8 cellular contexts compared by ENCODE assay signal in genomic region chr11:45964911-45965389, GRCh38. TPM values are rescaled to one million over a fixed set of nuclear protein-coding genes. Genes with fewer than 3 reads are reported as not detected.
A peak's percentile ranks its signal among the peaks of the same experiment; 100 is the strongest.
DNase-seq lines count a peak whose midpoint lies in the region; ATAC-seq and TF ChIP-seq lines count a peak whose summit lies in the region.

No MANE protein-coding gene starts in this region.

- dilution Hi-C loops in mammary epithelial cell (cut with HindIII; ENCODE audit: low sequenced_read_pairs): no loop called here

- CTCF ChIA-PET in mammary epithelial cell (lab: Charles Lee; ENCODE audit: low non-redundant PET): interaction anchor here (0.5 to 1.1 kb wide), 14 partner anchors 12 to 1292 kb away, joined by 3 to 10 read pairs (median 3); no protein-coding TSS in a partner anchor

- H3K4me3 ChIP-seq in WI38 (ENCODE audit: low read depth, low read length) (no peak overlapping the region), mammary epithelial cell (replicated peaks in 1 of 3; ENCODE audit: insufficient read depth in 1 of 3, low read depth in 2 of 3, low read length in 3 of 3) (no peak overlapping the region)

- peaks cover 7% of the 10 kb centered on the region for H3K4me1 ChIP-seq in mammary epithelial cell (ENCODE audit: insufficient read depth, low read length)

- no peaks in the 10 kb centered on the region for H3K9me3 ChIP-seq in mammary epithelial cell (replicated peaks; ENCODE audit: insufficient read depth, low read length)

- in situ Hi-C loops in mammary epithelial cell (cut with MboI; ENCODE audit: low sequenced_read_pairs in 2 of 2): no loop called here

- ATAC-seq in HG02938 (IDR thresholded peaks at IDR 0.05; ENCODE audit: unreplicated experiment): peak; percentile 80
- ATAC-seq in HG03025 (IDR thresholded peaks at IDR 0.05; ENCODE audit: low FRiP score, unreplicated experiment): no peak

- peak overlapping the region; percentile 39 for H3K27ac ChIP-seq in mammary epithelial cell (ENCODE audit: insufficient read depth, low read depth, low read length)

- DNase-seq in ELR (ENCODE audit: low read depth) (peak; percentile 80), NCI-H2196 treated with DMSO at 0.1 percent for 48 hours (lab: John Stamatoyannopoulos, UW; ENCODE audit: unreplicated experiment) (peak; percentile 66), mammary epithelial cell (peak; percentile 54), iris pigment epithelial cell (ENCODE audit: low read depth) (peak; percentile 75)
- peak; percentile 13 to 32 (median 22) for DNase-seq in stimulated activated CD4-positive, alpha-beta T cell treated with anti-CD3 and anti-CD28 coated beads, Interleukin-1b, Interleukin-23, amount 100 ng/mL, for 24 hours (ENCODE audit: low read depth in 4 of 4, low spot score in 1 of 4)

- intact Hi-C loops in mammary epithelial cell (cut with micrococcal nuclease): loop anchor here (1.0 to 5.0 kb wide), 5 partner anchors 41 to 350 kb away; partner anchors contain the start of gene PHF21A

- no peaks in the 10 kb centered on the region for H3K27me3 ChIP-seq in mammary epithelial cell (ENCODE audit: insufficient read depth, low read length)

- H3K79me2 ChIP-seq in mammary epithelial cell (ENCODE audit: insufficient read depth, low read length): no peaks in the 10 kb centered on the region

- 3% methylated on average over 9 of the region's 9 CpGs for WGBS in mammary epithelial cell (ENCODE audit: low coverage, missing lambda C conversion rate)

- H3K9ac ChIP-seq in mammary epithelial cell (ENCODE audit: insufficient read depth, low read length): no peak overlapping the region

- no TSS peak for BruUV-seq in mammary epithelial cell (replicated peaks; lab: Mats Ljungman, UMichigan)

- peak overlapping the region; percentile 49 for H3K4me2 ChIP-seq in mammary epithelial cell (ENCODE audit: insufficient read depth, low read depth, low read length)

- peaks cover 7% of the 10 kb centered on the region for H3K36me3 ChIP-seq in mammary epithelial cell (ENCODE audit: insufficient read depth, low read length)

- peak; percentile 90 for TF ChIP-seq CTCF in WI38 (IDR thresholded peaks at IDR 0.05; ENCODE audit: low read depth, low read length)
- peak; percentile 91 to 95 for TF ChIP-seq CTCF in mammary epithelial cell (conservative IDR thresholded peaks at IDR 0.05 in 1 of 2, IDR thresholded peaks at IDR 0.05 in 1 of 2; ENCODE audit: extremely low read depth in 1 of 2, insufficient read depth in 1 of 2, low read depth in 1 of 2, low read length in 2 of 2)

- H4K20me1 ChIP-seq in mammary epithelial cell (ENCODE audit: insufficient read depth, low read length): no peaks in the 10 kb centered on the region

- peak overlapping the region; percentile 73 for H2AFZ ChIP-seq in mammary epithelial cell (ENCODE audit: low read depth, low read length)

RNA-seq across cellular contexts. Expression of gene LARGE2, which starts 42.5 kb away (rescaled TPM):
- 10 to 100 TPM; 16.2 to 42.3 TPM for total RNA-seq in mammary epithelial cell
- polyA plus RNA-seq in mammary epithelial cell: 16.4 TPM
- polyA minus RNA-seq in mammary epithelial cell: 16.9 TPM

RNA-seq across cellular contexts. Expression of gene PEX16, which starts 47.3 kb away (rescaled TPM):
- total RNA-seq in mammary epithelial cell: 10 to 100 TPM; 28.5 to 30.9 TPM
- polyA plus RNA-seq in mammary epithelial cell: 19.6 TPM
- 18.1 TPM for polyA minus RNA-seq in mammary epithelial cell

RNA-seq across cellular contexts. Expression of gene FREY1, which starts 57.9 kb away (rescaled TPM):
- total RNA-seq in mammary epithelial cell: 1 to 10 TPM; 2.1 to 2.7 TPM
- 0.24 TPM for polyA plus RNA-seq in mammary epithelial cell
- polyA minus RNA-seq in mammary epithelial cell: not detected

Comparison
In these comparisons a context has a peak if more than half of its experiments do, and no peak if none do; other contexts are left out.
1. DNase-seq: peak in every context shown above with its lines; median percentile 80 in ELR; 75 in iris pigment epithelial cell; 66 in NCI-H2196 treated with DMSO at 0.1 percent for 48 hours; 54 in mammary epithelial cell; 22 in stimulated activated CD4-positive, alpha-beta T cell treated with anti-CD3 and anti-CD28 coated beads, Interleukin-1b, Interleukin-23, amount 100 ng/mL, for 24 hours.